Comparison of ENCODE assay signal across 1 cellular context in the genomic region with DNA sequence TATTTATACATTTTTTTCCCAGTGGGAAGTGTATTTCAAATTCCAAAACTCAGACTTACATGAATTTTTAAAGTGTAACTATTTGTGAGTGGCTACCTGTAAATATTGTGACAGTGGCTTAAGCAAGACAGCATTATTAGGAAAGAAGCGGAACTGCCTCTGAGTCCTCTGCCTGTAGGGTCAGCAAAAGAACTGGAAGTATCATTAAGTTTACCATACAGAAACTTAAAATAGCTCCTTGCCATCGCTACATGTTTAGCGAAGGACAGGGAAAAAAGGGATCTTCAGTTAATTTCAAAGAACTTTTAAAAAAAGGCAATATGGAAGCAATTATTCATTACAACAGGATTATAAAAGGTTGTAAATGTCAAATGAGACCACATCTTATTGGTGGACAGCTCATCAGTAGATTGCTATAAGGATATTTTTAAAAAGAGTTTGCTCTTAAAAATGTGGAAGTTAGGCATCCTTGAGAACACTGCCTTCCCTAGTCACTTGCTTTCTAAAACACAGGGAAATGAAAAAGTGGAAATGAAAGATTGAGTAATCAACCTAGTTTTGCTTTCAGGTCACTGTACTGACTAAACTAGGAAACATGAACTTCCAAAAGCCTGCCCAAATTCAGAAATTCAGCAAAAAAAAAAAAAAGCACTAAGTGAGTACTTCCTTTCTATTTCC.
TF ChIP-seq lines count a peak whose summit lies in the region.

No MANE protein-coding gene starts in this region.

TF ChIP-seq in SK-N-SH treated with all-trans-retinoic acid at 6 μM for 48 hours, 23 proteins besides CTCF, POLR2A, EP300 and RAD21 (continued from another document):
- TF ChIP-seq TSHZ2 (CRISPR knock-in tag; IDR thresholded peaks at IDR 0.05) = no peak
- TF ChIP-seq CSRNP3 (CRISPR knock-in tag; IDR thresholded peaks at IDR 0.05) = no peak
- no peak for TF ChIP-seq RARB (CRISPR knock-in tag; IDR thresholded peaks at IDR 0.05)
